In the genomic region with DNA sequence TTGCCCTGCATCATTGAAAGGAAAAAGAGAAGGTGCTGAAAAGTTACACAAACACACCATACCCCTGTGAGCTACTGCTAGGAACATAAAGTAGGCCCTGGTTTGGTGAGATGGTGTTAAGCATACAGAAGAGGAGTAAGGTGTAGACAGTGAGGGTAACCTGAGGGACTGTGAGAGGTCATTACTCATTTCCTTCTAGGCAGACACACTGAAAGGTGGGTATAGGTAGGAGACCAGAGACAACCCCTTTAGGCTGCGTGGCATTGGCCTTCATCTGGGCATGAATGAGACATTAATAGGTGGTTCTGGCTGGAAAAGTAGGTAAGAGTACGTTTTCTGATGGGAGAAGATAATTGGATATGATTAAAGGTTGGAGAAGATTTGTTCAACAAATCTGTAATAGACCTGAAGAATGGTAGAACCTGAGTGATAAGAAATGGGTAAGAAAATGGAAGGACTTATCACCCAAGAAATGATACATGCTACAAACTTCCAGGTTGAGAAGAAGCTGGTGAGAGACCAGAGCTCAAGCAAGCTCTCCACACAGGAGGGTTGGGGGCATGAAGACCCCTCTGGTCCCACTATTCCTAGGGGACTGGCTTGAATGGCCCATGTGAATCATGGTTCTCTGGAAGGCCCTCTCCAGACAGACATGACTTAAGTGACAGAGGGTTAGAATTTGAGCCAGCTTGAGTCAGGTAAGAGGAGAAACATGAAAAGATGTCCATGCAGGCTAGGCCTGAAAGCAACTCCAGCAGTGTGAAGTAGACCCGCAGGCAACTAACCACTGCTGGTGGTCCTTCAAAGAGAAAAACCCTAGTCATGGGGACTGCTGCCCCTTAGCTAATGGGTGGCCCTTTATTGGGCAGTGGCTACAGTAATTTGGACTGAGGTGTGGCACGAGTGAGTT, we compare ENCODE assay signal across 1 cellular context.
TF ChIP-seq lines count a peak whose summit lies in the region.

No MANE protein-coding gene starts in this region.

TF ChIP-seq in GM12878, 131 proteins besides CTCF, POLR2A, EP300 and RAD21:
- TF ChIP-seq ZNF384 (IDR thresholded peaks at IDR 0.05; ENCODE audit: borderline replicate concordance, low read depth, low read length) (no peak), SIN3A (IDR thresholded peaks at IDR 0.05; ENCODE audit: low read depth, low read length) (no peak), POLR2AphosphoS5 (IDR thresholded peaks at IDR 0.05; ENCODE audit: low read length) (peak; percentile 63), YY1 (IDR thresholded peaks at IDR 0.05; ENCODE audit: low read depth, low read length) (0 out of 2 replicates have a peak, but pooled peaks have one; percentile 8), SMAD5 (IDR thresholded peaks at IDR 0.05; ENCODE audit: low read depth) (0 out of 2 replicates have a peak, but pooled peaks have one; percentile 34)
- TF ChIP-seq, protein P1, sequence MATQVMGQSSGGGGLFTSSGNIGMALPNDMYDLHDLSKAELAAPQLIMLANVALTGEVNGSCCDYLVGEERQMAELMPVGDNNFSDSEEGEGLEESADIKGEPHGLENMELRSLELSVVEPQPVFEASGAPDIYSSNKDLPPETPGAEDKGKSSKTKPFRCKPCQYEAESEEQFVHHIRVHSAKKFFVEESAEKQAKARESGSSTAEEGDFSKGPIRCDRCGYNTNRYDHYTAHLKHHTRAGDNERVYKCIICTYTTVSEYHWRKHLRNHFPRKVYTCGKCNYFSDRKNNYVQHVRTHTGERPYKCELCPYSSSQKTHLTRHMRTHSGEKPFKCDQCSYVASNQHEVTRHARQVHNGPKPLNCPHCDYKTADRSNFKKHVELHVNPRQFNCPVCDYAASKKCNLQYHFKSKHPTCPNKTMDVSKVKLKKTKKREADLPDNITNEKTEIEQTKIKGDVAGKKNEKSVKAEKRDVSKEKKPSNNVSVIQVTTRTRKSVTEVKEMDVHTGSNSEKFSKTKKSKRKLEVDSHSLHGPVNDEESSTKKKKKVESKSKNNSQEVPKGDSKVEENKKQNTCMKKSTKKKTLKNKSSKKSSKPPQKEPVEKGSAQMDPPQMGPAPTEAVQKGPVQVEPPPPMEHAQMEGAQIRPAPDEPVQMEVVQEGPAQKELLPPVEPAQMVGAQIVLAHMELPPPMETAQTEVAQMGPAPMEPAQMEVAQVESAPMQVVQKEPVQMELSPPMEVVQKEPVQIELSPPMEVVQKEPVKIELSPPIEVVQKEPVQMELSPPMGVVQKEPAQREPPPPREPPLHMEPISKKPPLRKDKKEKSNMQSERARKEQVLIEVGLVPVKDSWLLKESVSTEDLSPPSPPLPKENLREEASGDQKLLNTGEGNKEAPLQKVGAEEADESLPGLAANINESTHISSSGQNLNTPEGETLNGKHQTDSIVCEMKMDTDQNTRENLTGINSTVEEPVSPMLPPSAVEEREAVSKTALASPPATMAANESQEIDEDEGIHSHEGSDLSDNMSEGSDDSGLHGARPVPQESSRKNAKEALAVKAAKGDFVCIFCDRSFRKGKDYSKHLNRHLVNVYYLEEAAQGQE (IDR thresholded peaks at IDR 0.05; ENCODE audit: low read depth, low read length), result no peak
- TF ChIP-seq, protein P2, sequence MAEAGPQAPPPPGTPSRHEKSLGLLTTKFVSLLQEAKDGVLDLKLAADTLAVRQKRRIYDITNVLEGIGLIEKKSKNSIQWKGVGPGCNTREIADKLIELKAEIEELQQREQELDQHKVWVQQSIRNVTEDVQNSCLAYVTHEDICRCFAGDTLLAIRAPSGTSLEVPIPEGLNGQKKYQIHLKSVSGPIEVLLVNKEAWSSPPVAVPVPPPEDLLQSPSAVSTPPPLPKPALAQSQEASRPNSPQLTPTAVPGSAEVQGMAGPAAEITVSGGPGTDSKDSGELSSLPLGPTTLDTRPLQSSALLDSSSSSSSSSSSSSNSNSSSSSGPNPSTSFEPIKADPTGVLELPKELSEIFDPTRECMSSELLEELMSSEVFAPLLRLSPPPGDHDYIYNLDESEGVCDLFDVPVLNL (IDR thresholded peaks at IDR 0.05; ENCODE audit: low read depth, low read length), result no peak
